In the genomic region with DNA sequence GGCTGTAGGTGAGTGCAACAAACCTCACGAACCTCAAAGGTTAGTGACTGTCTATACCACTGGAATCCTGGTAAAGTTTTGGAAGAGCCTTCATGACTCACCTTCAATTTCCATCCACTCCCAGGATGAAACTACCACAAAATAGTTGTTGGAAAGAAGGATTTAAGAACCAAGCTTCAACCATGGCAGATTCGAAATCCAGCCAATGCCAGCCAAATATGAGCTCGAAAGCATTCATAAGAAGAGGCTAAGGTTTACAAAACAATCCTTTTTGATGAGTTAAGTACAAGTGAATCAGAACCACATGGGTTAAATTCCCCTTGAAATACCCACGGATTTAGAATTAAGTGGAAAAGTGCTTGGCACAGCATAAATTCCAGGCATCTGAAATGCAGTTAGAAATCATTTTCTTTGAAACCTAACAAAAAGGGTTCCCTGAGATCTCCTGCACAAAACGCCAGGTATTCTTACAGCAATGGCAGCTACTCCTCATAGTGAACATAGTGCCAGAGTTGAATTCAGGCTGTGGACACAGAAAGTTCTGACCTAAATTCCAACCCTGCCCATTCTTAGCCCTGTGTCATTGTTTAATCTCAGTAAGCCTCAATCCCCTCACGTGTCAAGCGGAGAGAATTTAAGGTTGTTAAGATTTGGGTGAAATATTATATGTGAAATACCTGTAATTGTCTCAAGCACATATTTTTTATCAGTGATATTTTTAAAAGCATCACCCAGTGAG, we compare ENCODE assay signal across 30 cellular contexts.
DNase-seq lines count a peak whose midpoint lies in the region; ATAC-seq and TF ChIP-seq lines count a peak whose summit lies in the region.
"Had no signal": no experiment of that assay in that cellular context is flagged by ENCODE, and none has a peak within 500 bp of the region (broad histone marks: within the 10 kb centered on the region; RNA-seq: fewer than 3 reads in every experiment).

No MANE protein-coding gene starts in this region.

- no peaks in the 10 kb centered on the region for H3K27me3 ChIP-seq in neural progenitor cell
- H3K27me3 ChIP-seq: BLaER1 treated with 17β-estradiol and CSF1 and Interleukin-3, amounts not matched to agents 10 nM and 100 nM; left lung; MG63; sigmoid colon had no signal

- H3K9ac ChIP-seq in neural progenitor cell, result no peak overlapping the region
- H3K9ac ChIP-seq: BLaER1 treated with 17β-estradiol and CSF1 and Interleukin-3, amounts not matched to agents 10 nM and 100 nM had no signal

- H3K27me3 Mint-ChIP-seq in chondrocyte (ENCODE audit: low read depth), result no peaks in the 10 kb centered on the region
- H3K27me3 Mint-ChIP-seq in neural progenitor cell (ENCODE audit: insufficient read depth, low read depth), result no peaks in the 10 kb centered on the region
- H3K27me3 Mint-ChIP-seq: activated B cell treated with CpG ODN at 0.5 μM for 24 hours; activated naive CD8-positive, alpha-beta T cell treated with anti-CD3 and anti-CD28 coated beads, Interleukin-2, amount 50 U/mL, for 24 hours; naive B cell; type B pancreatic cell had no signal

- H3K27ac ChIP-seq in neural progenitor cell, result no peak overlapping the region
- H3K27ac ChIP-seq: BLaER1 treated with 17β-estradiol and CSF1 and Interleukin-3, amounts not matched to agents 10 nM and 100 nM; left lung; prostate gland had no signal

- no peaks in the 10 kb centered on the region for H3K36me3 ChIP-seq in neural progenitor cell
- H3K36me3 ChIP-seq: BLaER1 treated with 17β-estradiol and CSF1 and Interleukin-3, amounts not matched to agents 10 nM and 100 nM; left lung; prostate gland; sigmoid colon had no signal

- DNase-seq in EH (ENCODE audit: low read depth), result peak; percentile 47
- peak; percentile 35 for DNase-seq in M059J (ENCODE audit: low read depth)
- no peak for DNase-seq in chondrocyte (ENCODE audit: low spot score)
- no peak for DNase-seq in neural progenitor cell (ENCODE audit: low spot score)
- DNase-seq in NCI-H2171 (lab: John Stamatoyannopoulos, UW), result no peak
- DNase-seq in SW480 (ENCODE audit: low spot score), result no peak
- DNase-seq: activated B cell treated with CpG ODN at 0.5 μM for 24 hours; activated CD4-positive, alpha-beta T cell treated with anti-CD3 and anti-CD28 coated beads, Interleukin-2, amount 50 U/mL, for 1 hour; activated gamma-delta T cell; activated naive CD8-positive, alpha-beta T cell treated with anti-CD3 and anti-CD28 coated beads, Interleukin-2, amount 50 U/mL, for 24 hours; activated T-cell treated with anti-CD3 and anti-CD28 coated beads, Interleukin-2, amount 50 U/mL, for 4 hours; COR-L47; DMS53; GDM1; glutamatergic neuron; H7; left lung; MG63; naive B cell; NCI-H1105; NCI-H187; sigmoid colon; stimulated activated naive B cell treated with anti-CD40 and anti-IgM and Interleukin-4, amounts not matched to agents 10 μg/mL and 1 μg/mL and 100 μg/mL, for 72 hours; substantia nigra; T-helper 1 cell had no signal

- TF ChIP-seq CTCF in chondrocyte (IDR thresholded peaks at IDR 0.05), result no peak
- no peak for TF ChIP-seq CTCF in neural progenitor cell (IDR thresholded peaks at IDR 0.05)

- H3K4me1 ChIP-seq in neural progenitor cell, result peaks cover 35% of the 10 kb centered on the region
- H3K4me1 ChIP-seq: BLaER1 treated with 17β-estradiol and CSF1 and Interleukin-3, amounts not matched to agents 10 nM and 100 nM; prostate gland had no signal

- no peak overlapping the region for H3K4me3 Mint-ChIP-seq in chondrocyte (ENCODE audit: unreplicated experiment)
- H3K4me3 Mint-ChIP-seq in neural progenitor cell, result no peak overlapping the region
- H3K4me3 Mint-ChIP-seq: activated B cell treated with CpG ODN at 0.5 μM for 24 hours; activated naive CD8-positive, alpha-beta T cell treated with anti-CD3 and anti-CD28 coated beads, Interleukin-2, amount 50 U/mL, for 24 hours; activated T-cell treated with anti-CD3 and anti-CD28 coated beads, Interleukin-2, amount 50 U/mL, for 4 hours; naive B cell; stimulated activated naive B cell treated with anti-CD40 and anti-IgM and Interleukin-4, amounts not matched to agents 10 μg/mL and 1 μg/mL and 100 μg/mL, for 72 hours; type B pancreatic cell had no signal

- H3K79me2 ChIP-seq in neural progenitor cell (ENCODE audit: low read depth), result no peaks in the 10 kb centered on the region

- H3K4me1 Mint-ChIP-seq in chondrocyte (ENCODE audit: low read depth) (peaks cover 99% of the 10 kb centered on the region), neural progenitor cell (peaks cover 10% of the 10 kb centered on the region)
- H3K4me1 Mint-ChIP-seq: activated B cell treated with CpG ODN at 0.5 μM for 24 hours; activated naive CD8-positive, alpha-beta T cell treated with anti-CD3 and anti-CD28 coated beads, Interleukin-2, amount 50 U/mL, for 24 hours; naive B cell; stimulated activated naive B cell treated with anti-CD40 and anti-IgM and Interleukin-4, amounts not matched to agents 10 μg/mL and 1 μg/mL and 100 μg/mL, for 72 hours had no signal

- H3K4me3 ChIP-seq in neural progenitor cell, result no peak overlapping the region
- H3K4me3 ChIP-seq: BLaER1 treated with 17β-estradiol and CSF1 and Interleukin-3, amounts not matched to agents 10 nM and 100 nM; left lung; MG63; prostate gland; sigmoid colon had no signal

- H3K9me3 ChIP-seq in neural progenitor cell (ENCODE audit: low read depth), result no peaks in the 10 kb centered on the region
- H3K9me3 ChIP-seq: BLaER1 treated with 17β-estradiol and CSF1 and Interleukin-3, amounts not matched to agents 10 nM and 100 nM; left lung; MG63; prostate gland; sigmoid colon had no signal

- peak overlapping the region; percentile 90 for H3K27ac Mint-ChIP-seq in chondrocyte (ENCODE audit: unreplicated experiment)
- no peak overlapping the region for H3K27ac Mint-ChIP-seq in neural progenitor cell
- H3K27ac Mint-ChIP-seq: activated B cell treated with CpG ODN at 0.5 μM for 24 hours; activated naive CD8-positive, alpha-beta T cell treated with anti-CD3 and anti-CD28 coated beads, Interleukin-2, amount 50 U/mL, for 24 hours; naive B cell; stimulated activated naive B cell treated with anti-CD40 and anti-IgM and Interleukin-4, amounts not matched to agents 10 μg/mL and 1 μg/mL and 100 μg/mL, for 72 hours; type B pancreatic cell had no signal

- H3K4me2 ChIP-seq in neural progenitor cell, result peak overlapping the region; percentile 31
- H3K4me2 ChIP-seq: BLaER1 treated with 17β-estradiol and CSF1 and Interleukin-3, amounts not matched to agents 10 nM and 100 nM had no signal

- ATAC-seq in HG03460 (IDR thresholded peaks at IDR 0.05; ENCODE audit: unreplicated experiment), result no peak
- ATAC-seq in HG02981 (IDR thresholded peaks at IDR 0.05; ENCODE audit: unreplicated experiment), result no peak
- ATAC-seq: activated naive CD8-positive, alpha-beta T cell treated with anti-CD3 and anti-CD28 coated beads, Interleukin-2, amount 50 U/mL, for 24 hours; activated T-cell treated with anti-CD3 and anti-CD28 coated beads, Interleukin-2, amount 50 U/mL, for 4 hours; left lung; stimulated activated naive B cell treated with anti-CD40 and anti-IgM and Interleukin-4, amounts not matched to agents 10 μg/mL and 1 μg/mL and 100 μg/mL, for 72 hours had no signal

- H3K9me3 Mint-ChIP-seq in chondrocyte (ENCODE audit: low read depth) (no peaks in the 10 kb centered on the region), neural progenitor cell (no peaks in the 10 kb centered on the region)
- H3K9me3 Mint-ChIP-seq: activated B cell treated with CpG ODN at 0.5 μM for 24 hours; activated naive CD8-positive, alpha-beta T cell treated with anti-CD3 and anti-CD28 coated beads, Interleukin-2, amount 50 U/mL, for 24 hours; activated T-cell treated with anti-CD3 and anti-CD28 coated beads, Interleukin-2, amount 50 U/mL, for 4 hours; naive B cell; stimulated activated naive B cell treated with anti-CD40 and anti-IgM and Interleukin-4, amounts not matched to agents 10 μg/mL and 1 μg/mL and 100 μg/mL, for 72 hours; type B pancreatic cell had no signal

- peaks cover 6% of the 10 kb centered on the region for H4K20me1 ChIP-seq in neural progenitor cell (ENCODE audit: low read depth)
- H4K20me1 ChIP-seq: BLaER1 treated with 17β-estradiol and CSF1 and Interleukin-3, amounts not matched to agents 10 nM and 100 nM had no signal

- no peak overlapping the region for H2AFZ ChIP-seq in neural progenitor cell (replicated peaks)

- H3F3A ChIP-seq in neural progenitor cell (ENCODE audit: low read depth), result peaks cover 5% of the 10 kb centered on the region

- peaks cover 13% of the 10 kb centered on the region for H3K36me3 Mint-ChIP-seq in chondrocyte (ENCODE audit: low read depth)
- no peaks in the 10 kb centered on the region for H3K36me3 Mint-ChIP-seq in neural progenitor cell
- H3K36me3 Mint-ChIP-seq: naive B cell; stimulated activated naive B cell treated with anti-CD40 and anti-IgM and Interleukin-4, amounts not matched to agents 10 μg/mL and 1 μg/mL and 100 μg/mL, for 72 hours; type B pancreatic cell had no signal

Comparison
In these comparisons a context has a peak if more than half of its experiments do, and no peak if none do; other contexts are left out.
1. DNase-seq: peak in EH (single experiment) and M059J (single experiment); none in chondrocyte (single experiment), neural progenitor cell (single experiment), NCI-H2171 (single experiment) and SW480 (single experiment).